ENCODE assay signal across 8 cellular contexts in genomic region chr2:219308142-219309093, GRCh38. TPM values are rescaled to one million over a fixed set of nuclear protein-coding genes. Genes with fewer than 3 reads are reported as not detected.
DNase-seq lines count a peak whose midpoint lies in the region; ATAC-seq and TF ChIP-seq lines count a peak whose summit lies in the region.

No MANE protein-coding gene starts in this region.

- H3K4me1 ChIP-seq in HCT116 (ENCODE audit: control insufficient read depth in 1 of 2, insufficient read depth in 2 of 2, low read length in 2 of 2) = peaks cover 0 to 12% of the 10 kb centered on the region in 2 experiments; a peak in 2 of 4 replicates

- peaks cover 47% of the 10 kb centered on the region for H3K27me3 Mint-ChIP-seq in activated T-helper 1 cell treated with anti-CD3 and anti-CD28 coated beads, Interleukin-12 subunit alpha, Interleukin-12 subunit beta, Interleukin-2, Interleukin-4 antibody, amounts not matched to agents 30 ng/mL and 10 ng/mL and 1 ng/mL, durations not matched to agents 14 hours and 24 hours and 36 hours (ENCODE audit: insufficient read depth)

- H3K9me3 ChIP-seq in HCT116 (ENCODE audit: control insufficient read depth in 1 of 2, insufficient read depth in 1 of 2, low read depth in 1 of 2, low read length in 2 of 2) = no peaks in the 10 kb centered on the region; a peak in 1 of 4 replicates

- H3K27ac Mint-ChIP-seq in activated T-helper 1 cell treated with anti-CD3 and anti-CD28 coated beads, Interleukin-12 subunit alpha, Interleukin-12 subunit beta, Interleukin-2, Interleukin-4 antibody, amounts not matched to agents 30 ng/mL and 10 ng/mL and 1 ng/mL, durations not matched to agents 14 hours and 24 hours and 36 hours = peak overlapping the region; percentile 50

- intact Hi-C loops in HCT116 (cut with micrococcal nuclease) = loop anchor here (5.0 kb wide), 1 partner anchor 261 kb away; no protein-coding TSS in a partner anchor
- intact Hi-C loops in activated T-helper 1 cell treated with anti-CD3 and anti-CD28 coated beads, Interleukin-12 subunit alpha, Interleukin-12 subunit beta, Interleukin-2, Interleukin-4 antibody, amounts not matched to agents 30 ng/mL and 10 ng/mL and 1 ng/mL, durations not matched to agents 14 hours and 24 hours and 36 hours (cut with micrococcal nuclease) = loop anchor here (1.0 to 10.0 kb wide), 4 partner anchors 10 to 324 kb away; partner anchors contain the start of genes CHPF, FEV and TMEM198

- TF ChIP-seq CTCF in AG10803 (conservative IDR thresholded peaks at IDR 0.05; ENCODE audit: low read length) (no peak), HCT116 (IDR thresholded peaks at IDR 0.05 in 2 of 3, conservative IDR thresholded peaks at IDR 0.05 in 1 of 3; ENCODE audit: borderline replicate concordance in 1 of 3, insufficient read depth in 1 of 3, low read depth in 2 of 3, low read length in 2 of 3) (no peak), fibroblast of villous mesenchyme (IDR thresholded peaks at IDR 0.05; ENCODE audit: insufficient read depth, low read depth, low read length) (no peak), omental fat pad (IDR thresholded peaks at IDR 0.05) (no peak)

- H3K79me2 ChIP-seq in HCT116 (ENCODE audit: insufficient read depth, low read length) = no peaks in the 10 kb centered on the region

- H3K27me3 ChIP-seq in HCT116 (ENCODE audit: insufficient read depth, low read length) = peaks cover 37% of the 10 kb centered on the region

- ATAC-seq in HCT116 (peak; percentile 95), omental fat pad (ENCODE audit: low FRiP score) (peak; percentile 71), GM21717 (IDR thresholded peaks at IDR 0.05; ENCODE audit: unreplicated experiment) (no peak)

- no peak overlapping the region for H3K4me3 Mint-ChIP-seq in activated T-helper 1 cell treated with anti-CD3 and anti-CD28 coated beads, Interleukin-12 subunit alpha, Interleukin-12 subunit beta, Interleukin-2, Interleukin-4 antibody, amounts not matched to agents 30 ng/mL and 10 ng/mL and 1 ng/mL, durations not matched to agents 14 hours and 24 hours and 36 hours

- H3K9me3 Mint-ChIP-seq in activated T-helper 1 cell treated with anti-CD3 and anti-CD28 coated beads, Interleukin-12 subunit alpha, Interleukin-12 subunit beta, Interleukin-2, Interleukin-4 antibody, amounts not matched to agents 30 ng/mL and 10 ng/mL and 1 ng/mL, durations not matched to agents 14 hours and 24 hours and 36 hours = no peaks in the 10 kb centered on the region

- H3K4me1 Mint-ChIP-seq in activated T-helper 1 cell treated with anti-CD3 and anti-CD28 coated beads, Interleukin-12 subunit alpha, Interleukin-12 subunit beta, Interleukin-2, Interleukin-4 antibody, amounts not matched to agents 30 ng/mL and 10 ng/mL and 1 ng/mL, durations not matched to agents 14 hours and 24 hours and 36 hours (ENCODE audit: low read depth) = no peaks in the 10 kb centered on the region

- no peaks in the 10 kb centered on the region for H3K9me2 ChIP-seq in HCT116 (ENCODE audit: insufficient read depth)

- TF ChIP-seq POLR2A in HCT116 (IDR thresholded peaks at IDR 0.05; ENCODE audit: borderline replicate concordance, extremely low read depth, insufficient read depth, insufficient read length) = no peak

- no peak for TF ChIP-seq RAD21 in HCT116 (IDR thresholded peaks at IDR 0.05; ENCODE audit: low read depth)

- H2AFZ ChIP-seq in HCT116 (ENCODE audit: low read depth, low read length, poor library complexity, severe bottlenecking) = no peak overlapping the region

- no peaks in the 10 kb centered on the region for H3K36me3 Mint-ChIP-seq in activated T-helper 1 cell treated with anti-CD3 and anti-CD28 coated beads, Interleukin-12 subunit alpha, Interleukin-12 subunit beta, Interleukin-2, Interleukin-4 antibody, amounts not matched to agents 30 ng/mL and 10 ng/mL and 1 ng/mL, durations not matched to agents 14 hours and 24 hours and 36 hours (ENCODE audit: low read depth)

- H3K4me3 ChIP-seq in AG10803 (ENCODE audit: low read length) = peak overlapping the region; percentile 50
- peak overlapping the region in 1 of 2 experiments; percentile 12; a peak in 1 of 4 replicates for H3K4me3 ChIP-seq in HCT116 (replicated peaks in 1 of 2; ENCODE audit: low read depth in 1 of 2, low read length in 2 of 2)
- H3K4me3 ChIP-seq in fibroblast of villous mesenchyme (ENCODE audit: low read depth, low read length) = peak overlapping the region; percentile 35

- no peak overlapping the region for H3K27ac ChIP-seq in HCT116 (ENCODE audit: low read depth, low read length)

- RAD21 ChIA-PET in HCT116 (lab: Charles Lee; ENCODE audit: low non-redundant PET in 1 of 2, low total read pairs in 2 of 2, uncharacterized antibody in 2 of 2, unreplicated experiment in 2 of 2) = interaction anchor here in 1 of 2 experiments (0.6 kb wide), 1 partner anchor 153 kb away, joined by 3 read pairs; no protein-coding TSS in a partner anchor

- no peaks in the 10 kb centered on the region for H4K20me1 ChIP-seq in HCT116 (ENCODE audit: insufficient read depth)

- peak; percentile 52 for DNase-seq in AG10803 (ENCODE audit: low read depth)
- peak; percentile 29 for DNase-seq in HCT116 (ENCODE audit: low read depth, low spot score)
- DNase-seq in activated T-helper 1 cell treated with anti-CD3 and anti-CD28 coated beads, Interleukin-12 subunit alpha, Interleukin-12 subunit beta, Interleukin-2, Interleukin-4 antibody, amounts not matched to agents 30 ng/mL and 10 ng/mL and 1 ng/mL, durations not matched to agents 14 hours and 24 hours and 36 hours (ENCODE audit: low spot score) = peak; percentile 63
- peak; percentile 63 for DNase-seq in fibroblast of villous mesenchyme (ENCODE audit: low read depth)
- DNase-seq in omental fat pad (ENCODE audit: low spot score) = no peak
- DNase-seq in NCI-H187 treated with DMSO at 0.1 percent for 48 hours (lab: John Stamatoyannopoulos, UW) = no peak

- no TSS peak for BruUV-seq in HCT116 (replicated peaks; lab: Mats Ljungman, UMichigan)

- CTCF ChIA-PET in HCT116 (lab: Charles Lee) = interaction anchor here (1.0 to 1.4 kb wide), 2 partner anchors 10 to 14 kb away, joined by 3 to 6 read pairs; no protein-coding TSS in a partner anchor

- peak overlapping the region; percentile 62 for H3K4me2 ChIP-seq in HCT116 (ENCODE audit: low read length)

- H3K9ac ChIP-seq in HCT116 (ENCODE audit: low read length) = no peak overlapping the region

- no peaks in the 10 kb centered on the region for H3K36me3 ChIP-seq in HCT116 (ENCODE audit: control insufficient read depth in 1 of 2, insufficient read depth in 2 of 2, low read length in 2 of 2)

- POLR2A ChIA-PET in HCT116 (lab: Charles Lee) = no interaction called here

TF ChIP-seq in HCT116, 20 proteins besides CTCF, POLR2A, EP300 and RAD21 (continues in another document):
- peak; percentile 41; the same call in 1 of the 2 replicates for TF ChIP-seq JUND (IDR thresholded peaks at IDR 0.05)
- no peak for TF ChIP-seq CEBPB (IDR thresholded peaks at IDR 0.05; ENCODE audit: low read depth)

TF ChIP-seq in PFSK-1, 5 proteins besides CTCF, POLR2A, EP300 and RAD21 (continues in another document):
- no peak for TF ChIP-seq POLR2AphosphoS5 (IDR thresholded peaks at IDR 0.05; ENCODE audit: low read depth, low read length)

RNA-seq across cellular contexts. Expression of gene PTPRN, which starts 0.8 kb away (rescaled TPM):
- not detected for total RNA-seq in HCT116 (2021; ENCODE audit: unreplicated experiment)
- 0.49 and 0.52 TPM in 2 replicates for polyA plus RNA-seq in HCT116 (2012)
- 0.09 TPM for polyA plus RNA-seq in PFSK-1 (2012; ENCODE audit: insufficient read length, low read depth)
- 0.23 TPM in 1 of 2 replicates, not detected in the other for total RNA-seq in activated T-helper 1 cell treated with anti-CD3 and anti-CD28 coated beads, Interleukin-12 subunit alpha, Interleukin-12 subunit beta, Interleukin-2, Interleukin-4 antibody, amounts not matched to agents 30 ng/mL and 10 ng/mL and 1 ng/mL, durations not matched to agents 14 hours and 24 hours and 36 hours
- total RNA-seq in fibroblast of villous mesenchyme = 0.86 and 0.97 TPM in 2 replicates
- total RNA-seq in omental fat pad = 1 to 10 TPM in 1 of 4 donors, under 1 TPM in 1, not detected in 2; 0.12 to 1.0 TPM

RNA-seq across cellular contexts. Expression of gene RESP18, which starts 24.1 kb away (rescaled TPM):
- not detected for total RNA-seq in HCT116 (2021; ENCODE audit: unreplicated experiment)
- not detected in 2 replicates for polyA plus RNA-seq in HCT116 (2012)
- polyA plus RNA-seq in PFSK-1 (2012; ENCODE audit: insufficient read length, low read depth) = not detected
- not detected in 2 replicates for total RNA-seq in activated T-helper 1 cell treated with anti-CD3 and anti-CD28 coated beads, Interleukin-12 subunit alpha, Interleukin-12 subunit beta, Interleukin-2, Interleukin-4 antibody, amounts not matched to agents 30 ng/mL and 10 ng/mL and 1 ng/mL, durations not matched to agents 14 hours and 24 hours and 36 hours
- total RNA-seq in fibroblast of villous mesenchyme = not detected in 2 replicates
- total RNA-seq in omental fat pad = not detected

RNA-seq across cellular contexts. Expression of gene DNAJB2, which starts 29.3 kb away (rescaled TPM):
- total RNA-seq in HCT116 (2021; ENCODE audit: unreplicated experiment) (36.2 TPM), fibroblast of villous mesenchyme (29.6 and 33.7 TPM in 2 replicates), omental fat pad (10 to 100 TPM; 27.5 to 56.6 (median 46.8) TPM)
- 30.8 and 44.4 TPM in 2 replicates for polyA plus RNA-seq in HCT116 (2012)
- 41.4 TPM for polyA plus RNA-seq in PFSK-1 (2012; ENCODE audit: insufficient read length, low read depth)
- total RNA-seq in activated T-helper 1 cell treated with anti-CD3 and anti-CD28 coated beads, Interleukin-12 subunit alpha, Interleukin-12 subunit beta, Interleukin-2, Interleukin-4 antibody, amounts not matched to agents 30 ng/mL and 10 ng/mL and 1 ng/mL, durations not matched to agents 14 hours and 24 hours and 36 hours = 40.8 and 45.3 TPM in 2 replicates

RNA-seq across cellular contexts. Expression of gene TUBA4A, which starts 54.7 kb away (rescaled TPM):
- 32.7 TPM for total RNA-seq in HCT116 (2021; ENCODE audit: unreplicated experiment)
- polyA plus RNA-seq in HCT116 (2012) = 47.0 and 59.8 TPM in 2 replicates
- polyA plus RNA-seq in PFSK-1 (2012; ENCODE audit: insufficient read length, low read depth) = 0.48 TPM
- 211 and 217 TPM in 2 replicates for total RNA-seq in activated T-helper 1 cell treated with anti-CD3 and anti-CD28 coated beads, Interleukin-12 subunit alpha, Interleukin-12 subunit beta, Interleukin-2, Interleukin-4 antibody, amounts not matched to agents 30 ng/mL and 10 ng/mL and 1 ng/mL, durations not matched to agents 14 hours and 24 hours and 36 hours
- total RNA-seq in fibroblast of villous mesenchyme = 6.1 and 27.6 TPM in 2 replicates
- total RNA-seq in omental fat pad = 10 to 100 TPM; 26.9 to 74.0 (median 50.3) TPM

RNA-seq across cellular contexts. Expression of gene TUBA4B, which starts 55.4 kb away (rescaled TPM):
- total RNA-seq in HCT116 (2021; ENCODE audit: unreplicated experiment) (not detected), fibroblast of villous mesenchyme (not detected in 2 replicates), omental fat pad (not detected)
- not detected in 2 replicates for polyA plus RNA-seq in HCT116 (2012)
- polyA plus RNA-seq in PFSK-1 (2012; ENCODE audit: insufficient read length, low read depth) = 0.26 TPM
- total RNA-seq in activated T-helper 1 cell treated with anti-CD3 and anti-CD28 coated beads, Interleukin-12 subunit alpha, Interleukin-12 subunit beta, Interleukin-2, Interleukin-4 antibody, amounts not matched to agents 30 ng/mL and 10 ng/mL and 1 ng/mL, durations not matched to agents 14 hours and 24 hours and 36 hours = not detected in 2 replicates

Comparison
In these comparisons a context has a peak if more than half of its experiments do, and no peak if none do; other contexts are left out.
1. DNase-seq: peak in AG10803 (single experiment), HCT116 (single experiment), activated T-helper 1 cell treated with anti-CD3 and anti-CD28 coated beads, Interleukin-12 subunit alpha, Interleukin-12 subunit beta, Interleukin-2, Interleukin-4 antibody, amounts not matched to agents 30 ng/mL and 10 ng/mL and 1 ng/mL, durations not matched to agents 14 hours and 24 hours and 36 hours (single experiment) and fibroblast of villous mesenchyme (single experiment); none in omental fat pad (single experiment) and NCI-H187 treated with DMSO at 0.1 percent for 48 hours (single experiment).